Comparison of ENCODE assay signal across 22 cellular contexts in the genomic region with DNA sequence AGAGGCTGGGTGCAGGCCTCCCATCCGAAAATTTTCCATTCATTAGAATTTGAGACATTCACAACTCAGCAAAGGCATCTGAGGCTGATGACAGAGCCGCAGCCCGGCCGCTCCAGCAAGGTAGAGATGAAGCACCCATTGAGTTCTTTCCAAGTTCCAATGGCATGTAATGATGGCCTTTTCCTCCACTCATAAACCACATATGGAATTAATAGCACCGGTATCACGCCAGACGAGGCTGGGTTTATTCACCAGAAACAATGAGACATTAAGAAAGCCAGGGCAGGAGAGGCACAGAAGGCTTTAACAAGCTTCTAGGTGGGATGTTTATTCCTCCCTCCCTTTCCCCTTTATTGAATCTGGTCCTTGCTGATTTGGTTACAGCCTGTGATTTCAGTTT.
"Had no signal": no experiment of that assay in that cellular context is flagged by ENCODE, and none has a peak within 500 bp of the region (broad histone marks: within the 10 kb centered on the region; RNA-seq: fewer than 3 reads in every experiment).

No MANE protein-coding gene starts in this region.

- ATAC-seq: activated CD4-positive, alpha-beta T cell treated with anti-CD3 and anti-CD28 coated beads for 36 hours; activated CD8-positive, alpha-beta T cell treated with anti-CD3 and anti-CD28 coated beads for 36 hours; activated naive CD8-positive, alpha-beta T cell treated with anti-CD3 and anti-CD28 coated beads, Interleukin-2, amount 50 U/mL, for 24 hours; activated T-cell treated with anti-CD3 and anti-CD28 coated beads, Interleukin-2, amount 50 U/mL, for 4 hours; esophagus mucosa; naive thymus-derived CD4-positive, alpha-beta T cell; stimulated activated naive B cell treated with anti-CD40 and anti-IgM and Interleukin-4, amounts not matched to agents 10 μg/mL and 1 μg/mL and 100 μg/mL, for 72 hours; WTC11 had no signal

- H3K4me1 Mint-ChIP-seq: activated CD4-positive, alpha-beta T cell treated with anti-CD3 and anti-CD28 coated beads for 36 hours; activated naive CD4-positive, alpha-beta T cell treated with anti-CD3 and anti-CD28 coated beads, Interleukin-2, amount 10 ng/mL, durations not matched to agents 7 days and 5 days; activated naive CD8-positive, alpha-beta T cell treated with anti-CD3 and anti-CD28 coated beads, Interleukin-2, amount 50 U/mL, for 24 hours; naive thymus-derived CD4-positive, alpha-beta T cell; stimulated activated naive B cell treated with anti-CD40 and anti-IgM and Interleukin-4, amounts not matched to agents 10 μg/mL and 1 μg/mL and 100 μg/mL, for 72 hours had no signal

- H3K27me3 ChIP-seq: upper lobe of left lung had no signal

- H3K27me3 Mint-ChIP-seq: activated CD8-positive, alpha-beta T cell treated with anti-CD3 and anti-CD28 coated beads for 36 hours; activated naive CD4-positive, alpha-beta T cell treated with anti-CD3 and anti-CD28 coated beads, Interleukin-2, amount 10 ng/mL, durations not matched to agents 7 days and 5 days had no signal

- H3K4me3 ChIP-seq: breast epithelium, hepatocyte, spleen, thoracic aorta, upper lobe of left lung had no signal

- H3K27ac ChIP-seq: breast epithelium, hepatocyte, spleen, thoracic aorta, upper lobe of left lung had no signal

- H3K4me2 ChIP-seq: hepatocyte had no signal

- H3K9me3 ChIP-seq: breast epithelium, thoracic aorta, upper lobe of left lung had no signal

- H3K36me3 Mint-ChIP-seq: activated naive CD4-positive, alpha-beta T cell treated with anti-CD3 and anti-CD28 coated beads, Interleukin-2, amount 10 ng/mL, durations not matched to agents 7 days and 5 days; stimulated activated naive B cell treated with anti-CD40 and anti-IgM and Interleukin-4, amounts not matched to agents 10 μg/mL and 1 μg/mL and 100 μg/mL, for 72 hours; WTC11 had no signal

- DNase-seq: activated CD4-positive, alpha-beta T cell treated with anti-CD3 and anti-CD28 coated beads for 36 hours; activated CD8-positive, alpha-beta memory T cell treated with anti-CD3 and anti-CD28 coated beads, Interleukin-2, amount 50 U/mL, for 4 hours; activated CD8-positive, alpha-beta T cell treated with anti-CD3 and anti-CD28 coated beads for 36 hours; activated naive CD4-positive, alpha-beta T cell treated with anti-CD3 and anti-CD28 coated beads, Interleukin-2, amount 10 ng/mL, durations not matched to agents 7 days and 5 days; activated naive CD8-positive, alpha-beta T cell treated with anti-CD3 and anti-CD28 coated beads, Interleukin-2, amount 50 U/mL, for 24 hours; activated T-cell treated with anti-CD3 and anti-CD28 coated beads, Interleukin-2, amount 50 U/mL, for 4 hours; aorta; cerebellar nuclear complex; effector CD8-positive, alpha-beta T cell; mesenchymal stem cell; naive thymus-derived CD4-positive, alpha-beta T cell; nucleus accumbens; posterior cingulate gyrus; spleen; stimulated activated naive B cell treated with anti-CD40 and anti-IgM and Interleukin-4, amounts not matched to agents 10 μg/mL and 1 μg/mL and 100 μg/mL, for 72 hours; upper lobe of left lung had no signal

- H3K36me3 ChIP-seq: breast epithelium, spleen, thoracic aorta, upper lobe of left lung had no signal

- H3K9me3 Mint-ChIP-seq: activated CD8-positive, alpha-beta T cell treated with anti-CD3 and anti-CD28 coated beads for 36 hours; activated naive CD4-positive, alpha-beta T cell treated with anti-CD3 and anti-CD28 coated beads, Interleukin-2, amount 10 ng/mL, durations not matched to agents 7 days and 5 days; activated naive CD8-positive, alpha-beta T cell treated with anti-CD3 and anti-CD28 coated beads, Interleukin-2, amount 50 U/mL, for 24 hours; T-helper 2 cell treated with Interferon-gamma antibody and Interleukin-4, amounts not matched to agents 5 μg/mL and 100 μg/mL, for 36 hours had no signal

- H3K4me3 Mint-ChIP-seq: activated CD4-positive, alpha-beta T cell treated with anti-CD3 and anti-CD28 coated beads for 36 hours; activated CD8-positive, alpha-beta T cell treated with anti-CD3 and anti-CD28 coated beads for 36 hours; activated naive CD4-positive, alpha-beta T cell treated with anti-CD3 and anti-CD28 coated beads, Interleukin-2, amount 10 ng/mL, durations not matched to agents 7 days and 5 days; activated naive CD8-positive, alpha-beta T cell treated with anti-CD3 and anti-CD28 coated beads, Interleukin-2, amount 50 U/mL, for 24 hours; activated T-cell treated with anti-CD3 and anti-CD28 coated beads, Interleukin-2, amount 50 U/mL, for 4 hours; naive thymus-derived CD4-positive, alpha-beta T cell; stimulated activated naive B cell treated with anti-CD40 and anti-IgM and Interleukin-4, amounts not matched to agents 10 μg/mL and 1 μg/mL and 100 μg/mL, for 72 hours; T-helper 2 cell treated with Interferon-gamma antibody and Interleukin-4, amounts not matched to agents 5 μg/mL and 100 μg/mL, for 36 hours; WTC11 had no signal

- H3K4me1 ChIP-seq: breast epithelium, spleen, upper lobe of left lung had no signal

- H3K27ac Mint-ChIP-seq: activated CD4-positive, alpha-beta T cell treated with anti-CD3 and anti-CD28 coated beads for 36 hours; activated CD8-positive, alpha-beta T cell treated with anti-CD3 and anti-CD28 coated beads for 36 hours; activated naive CD4-positive, alpha-beta T cell treated with anti-CD3 and anti-CD28 coated beads, Interleukin-2, amount 10 ng/mL, durations not matched to agents 7 days and 5 days; activated naive CD8-positive, alpha-beta T cell treated with anti-CD3 and anti-CD28 coated beads, Interleukin-2, amount 50 U/mL, for 24 hours; naive thymus-derived CD4-positive, alpha-beta T cell; stimulated activated naive B cell treated with anti-CD40 and anti-IgM and Interleukin-4, amounts not matched to agents 10 μg/mL and 1 μg/mL and 100 μg/mL, for 72 hours; T-helper 2 cell treated with Interferon-gamma antibody and Interleukin-4, amounts not matched to agents 5 μg/mL and 100 μg/mL, for 36 hours; WTC11 had no signal
